Comparison of ENCODE assay signal across 8 cellular contexts in the genomic region with DNA sequence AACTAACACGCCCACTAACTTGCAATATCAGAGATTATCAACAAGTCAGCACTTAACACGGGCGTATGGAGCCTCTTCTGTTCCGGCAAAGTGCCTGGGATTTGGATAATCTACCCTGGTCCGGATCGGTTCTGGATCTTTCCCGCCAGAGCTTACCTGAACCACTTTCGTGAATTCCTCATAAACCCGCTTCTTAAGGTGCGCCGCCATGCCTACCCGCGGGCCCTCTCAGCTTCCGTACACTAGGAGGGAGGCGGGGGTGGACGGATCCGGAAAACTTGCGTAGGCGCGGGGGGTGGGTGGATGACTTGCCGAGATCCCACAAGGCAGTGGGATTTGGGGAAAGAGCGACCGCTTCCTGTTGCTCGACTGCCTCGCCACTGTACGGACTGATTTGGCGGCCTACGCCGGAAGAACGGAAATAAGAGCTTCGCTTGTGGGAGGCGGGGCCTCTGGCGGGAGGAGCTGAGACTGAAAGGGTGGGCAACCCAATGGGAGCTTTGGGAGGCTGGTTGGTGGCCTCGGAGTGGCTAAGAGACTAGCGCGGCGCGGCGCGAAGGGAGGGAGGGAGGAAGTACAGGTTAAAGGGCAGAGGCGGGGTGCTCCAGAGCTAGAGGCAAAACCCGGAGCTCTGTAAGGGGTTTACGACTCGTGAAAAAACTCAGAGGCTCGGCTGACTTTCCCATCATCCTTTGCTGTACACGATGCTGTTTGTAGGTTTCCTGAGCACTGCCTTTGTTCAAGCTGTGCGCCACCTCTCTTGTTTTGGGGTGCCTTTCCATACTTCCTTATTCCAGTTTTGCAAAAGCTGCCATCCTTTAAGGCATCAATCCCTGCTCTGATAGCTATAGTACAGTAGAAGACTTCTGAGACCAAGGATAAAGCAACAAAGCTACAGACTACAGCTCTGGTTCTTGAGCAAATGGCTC. TPM values are rescaled to one million over a fixed set of nuclear protein-coding genes. Genes with fewer than 3 reads are reported as not detected.
DNase-seq lines count a peak whose midpoint lies in the region; ATAC-seq, FAIRE-seq and TF ChIP-seq lines count a peak whose summit lies in the region.

Gene INTS4 (minus strand): TSS at position 235 of the 929 bp plus-strand sequence. CDS start 25 bp downstream, at position 210.

- no peaks in the 10 kb centered on the region for H4K20me1 ChIP-seq in HepG2 (ENCODE audit: insufficient read depth, low read length)

- peaks cover 16% of the 10 kb centered on the region for H3K4me1 ChIP-seq in CD4-positive, CD25-positive, alpha-beta regulatory T cell (ENCODE audit: control insufficient read depth, insufficient read depth, low read length, poor library complexity, severe bottlenecking)
- peaks cover 22% of the 10 kb centered on the region for H3K4me1 ChIP-seq in HepG2 (ENCODE audit: insufficient read depth, low read length)

- peaks cover 4% of the 10 kb centered on the region for H3K27me3 Mint-ChIP-seq in CD4-positive, CD25-positive, alpha-beta regulatory T cell
- H3K27me3 Mint-ChIP-seq in activated CD4-positive, alpha-beta memory T cell treated with anti-CD3 and anti-CD28 coated beads for 36 hours: no peaks in the 10 kb centered on the region

- no peaks in the 10 kb centered on the region for H3K27me3 ChIP-seq in CD4-positive, CD25-positive, alpha-beta regulatory T cell (ENCODE audit: control insufficient read depth, insufficient read depth, low read length)
- no peaks in the 10 kb centered on the region; a peak in 1 of 5 replicates for H3K27me3 ChIP-seq in HepG2 (ENCODE audit: control insufficient read depth in 1 of 2, insufficient read depth in 2 of 2, low read length in 2 of 2)

- TF ChIP-seq EP300 in HepG2 (IDR thresholded peaks at IDR 0.05; ENCODE audit: low read depth in 2 of 2, low read length in 2 of 2): no peak
- 0 out of 2 replicates have a peak, but pooled peaks have one; percentile 18 for TF ChIP-seq EP300 in HepG2 (CRISPR knock-in tag; IDR thresholded peaks at IDR 0.05; ENCODE audit: borderline replicate concordance)

- H3K9me3 Mint-ChIP-seq in CD4-positive, CD25-positive, alpha-beta regulatory T cell: no peaks in the 10 kb centered on the region
- no peaks in the 10 kb centered on the region for H3K9me3 Mint-ChIP-seq in activated CD4-positive, alpha-beta memory T cell treated with anti-CD3 and anti-CD28 coated beads for 36 hours

- H3K4me2 ChIP-seq in HepG2 (ENCODE audit: low read depth, low read length): peak within 1 kb of the TSS; percentile 95

- POLR2A ChIA-PET in activated CD4-positive, alpha-beta memory T cell treated with anti-CD3 and anti-CD28 coated beads for 36 hours (lab: Charles Lee): interaction anchor here (0.8 to 1.7 kb wide), 8 partner anchors 45 to 423 kb away, joined by 3 to 16 read pairs (median 6); partner anchors contain the start of genes ALG8, CLNS1A, GAB2 and KCTD21
- POLR2A ChIA-PET in HepG2 (lab: Yijun Ruan, JAX): interaction anchor here (0.5 to 2.0 kb wide), 36 partner anchors 9 to 579 kb away, joined by 3 to 27 read pairs (median 6); partner anchors contain the start of genes ALG8, AQP11, CLNS1A and KCTD14

- BruUV-seq in HepG2 (replicated peaks; lab: Mats Ljungman, UMichigan): no TSS peak

- peak; percentile 20; the same call in 1 of the 2 replicates for TF ChIP-seq RAD21 in HepG2 (CRISPR knock-in tag; IDR thresholded peaks at IDR 0.05)

- peak within 1 kb of the TSS; percentile 85 for H3K9ac ChIP-seq in HepG2 (ENCODE audit: insufficient read depth, low read depth, low read length)

- H3K4me3 ChIP-seq in CD4-positive, CD25-positive, alpha-beta regulatory T cell (ENCODE audit: low read depth, low read length): peak within 1 kb of the TSS; percentile 92
- H3K4me3 ChIP-seq in HepG2 (replicated peaks in 1 of 3; ENCODE audit: insufficient read depth in 1 of 3, low read depth in 2 of 3, low read length in 3 of 3): peak within 1 kb of the TSS; percentile 82 to 99 (median 83)

- CTCF ChIA-PET in activated CD4-positive, alpha-beta memory T cell treated with anti-CD3 and anti-CD28 coated beads for 36 hours (lab: Charles Lee): interaction anchor here (0.7 to 2.1 kb wide), 12 partner anchors 9 to 570 kb away, joined by 3 to 19 read pairs (median 4); partner anchors contain the start of genes ALG8, NDUFC2 and RSF1
- CTCF ChIA-PET in HepG2 (lab: Yijun Ruan, JAX; ENCODE audit: low intra/inter-chr PET ratio, low total read pairs): no interaction called here

- H2AFZ ChIP-seq in HepG2 (ENCODE audit: low read length): peak within 1 kb of the TSS; percentile 85

- peak within 1 kb of the TSS; percentile 90 to 97 (median 96) for H3K4me3 Mint-ChIP-seq in CD4-positive, CD25-positive, alpha-beta regulatory T cell
- H3K4me3 Mint-ChIP-seq in activated CD4-positive, alpha-beta memory T cell treated with anti-CD3 and anti-CD28 coated beads for 36 hours: peak within 1 kb of the TSS; percentile 89

- intact Hi-C loops in activated CD4-positive, alpha-beta memory T cell treated with anti-CD3 and anti-CD28 coated beads for 36 hours (cut with micrococcal nuclease): loop anchor here (1.0 to 10.0 kb wide), 8 partner anchors 45 to 1550 kb away; partner anchors contain the start of genes ALG8, CLNS1A, EMSY and GAB2
- intact Hi-C loops in HepG2 (cut with micrococcal nuclease; ENCODE audit: unreplicated experiment): loop anchor here (2.0 kb wide), 1 partner anchor 174 kb away; the partner anchor contains the start of genes AAMDC and RSF1

- peaks cover 15% of the 10 kb centered on the region for H3K36me3 ChIP-seq in CD4-positive, CD25-positive, alpha-beta regulatory T cell (ENCODE audit: control insufficient read depth, insufficient read depth, low read length)
- H3K36me3 ChIP-seq in HepG2 (replicated peaks in 1 of 2; ENCODE audit: control insufficient read depth in 1 of 2, insufficient read depth in 2 of 2, low read length in 2 of 2): peaks cover 3 to 10% of the 10 kb centered on the region in 2 experiments; a peak in 3 of 5 replicates

- FAIRE-seq in HepG2 (lab: Jason Lieb, UNC): peak; percentile 95

- peak; percentile 57 to 75 for TF ChIP-seq POLR2A in HepG2 (IDR thresholded peaks at IDR 0.05; ENCODE audit: insufficient read depth in 1 of 2, low read depth in 2 of 2, low read length in 2 of 2)

- TF ChIP-seq CTCF in HepG2 (CRISPR knock-in tag; IDR thresholded peaks at IDR 0.05): no peak; the same call in 1 of the 2 replicates

- WGBS in HepG2 (ENCODE audit: low lambda C conversion rate): 1% methylated on average over 42 of the region's 47 CpGs

- peak within 1 kb of the TSS; percentile 94 for H3K27ac ChIP-seq in CD4-positive, CD25-positive, alpha-beta regulatory T cell (ENCODE audit: insufficient read depth, low read length, poor library complexity, severe bottlenecking)
- H3K27ac ChIP-seq in HepG2 (ENCODE audit: extremely low read length, insufficient read depth, low read length): peak within 1 kb of the TSS; percentile 77

- DNase-seq in CD4-positive, CD25-positive, alpha-beta regulatory T cell: peak; percentile 96 to 100 (median 98)
- peak; percentile 98 for DNase-seq in NCI-H82 treated with DMSO at 0.1 percent for 48 hours (lab: John Stamatoyannopoulos, UW; ENCODE audit: unreplicated experiment)
- peak; percentile 99 for DNase-seq in activated CD4-positive, alpha-beta memory T cell treated with anti-CD3 and anti-CD28 coated beads for 36 hours
- peak; percentile 99 to 100 for DNase-seq in dermis microvascular lymphatic vessel endothelial cell (ENCODE audit: low read depth in 2 of 2)
- peak; percentile 99 for DNase-seq in HepG2 (ENCODE audit: low spot score)
- peak; percentile 96 for DNase-seq in stimulated activated CD4-positive, alpha-beta T cell treated with anti-CD3 and anti-CD28 coated beads, Interleukin-4, amount 100 ng/mL, for 1 hour

- ATAC-seq in CD4-positive, CD25-positive, alpha-beta regulatory T cell (ENCODE audit: low read depth in 2 of 2): peak; percentile 98 to 99
- peak; percentile 98 for ATAC-seq in GM19438 (IDR thresholded peaks at IDR 0.05; ENCODE audit: low read depth, unreplicated experiment)
- peak; percentile 91 for ATAC-seq in HG03575 (IDR thresholded peaks at IDR 0.05; ENCODE audit: extremely low read depth, insufficient number of reproducible peaks, low FRiP score, unreplicated experiment)
- peak; percentile 98 for ATAC-seq in HepG2

- peaks cover 11 to 40% (median 25%) of the 10 kb centered on the region in 4 donors for H3K4me1 Mint-ChIP-seq in CD4-positive, CD25-positive, alpha-beta regulatory T cell
- peaks cover 27% of the 10 kb centered on the region for H3K4me1 Mint-ChIP-seq in activated CD4-positive, alpha-beta memory T cell treated with anti-CD3 and anti-CD28 coated beads for 36 hours (ENCODE audit: low read depth)

- peak within 1 kb of the TSS; percentile 98 to 100 (median 99) for H3K27ac Mint-ChIP-seq in CD4-positive, CD25-positive, alpha-beta regulatory T cell
- H3K27ac Mint-ChIP-seq in activated CD4-positive, alpha-beta memory T cell treated with anti-CD3 and anti-CD28 coated beads for 36 hours: peak within 1 kb of the TSS; percentile 93

- in situ Hi-C loops in HepG2 (cut with HindIII; ENCODE audit: extremely low pct_ligation_motif_present, low pct_unique_long_range_greater_than_20kb): no loop called here

- H3K79me2 ChIP-seq in HepG2 (ENCODE audit: insufficient read depth, low read length): peaks cover 25% of the 10 kb centered on the region

- no peaks in the 10 kb centered on the region for H3K9me3 ChIP-seq in CD4-positive, CD25-positive, alpha-beta regulatory T cell (ENCODE audit: control insufficient read depth in 2 of 2, low read length in 2 of 2)
- H3K9me3 ChIP-seq in HepG2 (ENCODE audit: low read length): no peaks in the 10 kb centered on the region

- H3K36me3 Mint-ChIP-seq in CD4-positive, CD25-positive, alpha-beta regulatory T cell: peaks cover 7% of the 10 kb centered on the region
- H3K36me3 Mint-ChIP-seq in activated CD4-positive, alpha-beta memory T cell treated with anti-CD3 and anti-CD28 coated beads for 36 hours: peaks cover 3% of the 10 kb centered on the region

RNA-seq across cellular contexts. Expression of gene INTS4, which starts in this region (rescaled TPM):
- total RNA-seq in CD4-positive, CD25-positive, alpha-beta regulatory T cell: 71.9 TPM
- polyA plus RNA-seq in CD4-positive, CD25-positive, alpha-beta regulatory T cell: 10 to 100 TPM; 35.7 to 44.5 (median 42.6) TPM
- total RNA-seq in activated CD4-positive, alpha-beta memory T cell treated with anti-CD3 and anti-CD28 coated beads for 36 hours: 10 to 100 TPM; 53.5 to 55.3 TPM
- 27.1 and 29.7 TPM in 2 replicates for total RNA-seq in dermis microvascular lymphatic vessel endothelial cell
- total RNA-seq in HepG2 (2016; rRNA removed; fragmentation: Illumina TruSeq; extraction: Trizol): 29.6 and 37.3 TPM in 2 replicates
- total RNA-seq in HepG2 (2016; cell fraction: cytosol; rRNA removed; fragmentation: Illumina TruSeq; extraction: Trizol; ENCODE audit: low read depth): 12.4 and 14.5 TPM in 2 replicates
- total RNA-seq in HepG2 (2016; cell fraction: insoluble cytoplasmic fraction; rRNA removed; fragmentation: Illumina TruSeq; extraction: Trizol): 28.8 and 36.9 TPM in 2 replicates
- 13.1 and 13.5 TPM in 2 replicates for total RNA-seq in HepG2 (2016; cell fraction: membrane; rRNA removed; fragmentation: Illumina TruSeq; extraction: Trizol)
- 65.1 and 74.2 TPM in 2 replicates for total RNA-seq in HepG2 (2016; cell fraction: nucleus; rRNA removed; fragmentation: Illumina TruSeq; extraction: Trizol)
- 44.8 and 59.2 TPM in 2 replicates for polyA plus RNA-seq in HepG2 (2011; rRNA removed)
- polyA plus RNA-seq in HepG2 (2011; cell fraction: cytosol; rRNA removed): 16.4 and 18.0 TPM in 2 replicates
- 207 and 223 TPM in 2 replicates for polyA plus RNA-seq in HepG2 (2011; cell fraction: nucleus; rRNA removed)
- 30.9 and 34.6 TPM in 2 replicates for polyA plus RNA-seq in HepG2 (2012)
- 3.4 and 4.4 TPM in 2 replicates for polyA plus RNA-seq in HepG2 (2016; cell fraction: cytosol; fragmentation: Illumina TruSeq; extraction: Trizol; ENCODE audit: low read depth)
- 22.6 and 23.3 TPM in 2 replicates for polyA plus RNA-seq in HepG2 (2016; cell fraction: insoluble cytoplasmic fraction; fragmentation: Illumina TruSeq; extraction: Trizol; ENCODE audit: low read depth)
- polyA plus RNA-seq in HepG2 (2016; cell fraction: membrane; fragmentation: Illumina TruSeq; extraction: Trizol; ENCODE audit: low read depth): 6.8 and 9.1 TPM in 2 replicates
- polyA plus RNA-seq in HepG2 (2016; cell fraction: nucleus; fragmentation: Illumina TruSeq; extraction: Trizol; ENCODE audit: insufficient read depth, low read depth): 89.0 and 91.6 TPM in 2 replicates
- 45.8 and 61.7 TPM in 2 replicates for polyA minus RNA-seq in HepG2 (2011; rRNA and poly(A)+ RNA removed; ENCODE audit: low replicate concordance)
- 11.3 and 15.3 TPM in 2 replicates for polyA minus RNA-seq in HepG2 (2011; cell fraction: cytosol; rRNA and poly(A)+ RNA removed)
- polyA minus RNA-seq in HepG2 (2011; cell fraction: nucleus; rRNA and poly(A)+ RNA removed): 176 and 212 TPM in 2 replicates

Comparison
In these comparisons a context has a peak if more than half of its experiments do, and no peak if none do; other contexts are left out.
1. Peak in every context shown above with its lines: DNase-seq, ATAC-seq, H3K4me3 ChIP-seq and H3K27ac ChIP-seq.